Comparison of ENCODE assay signal across 8 cellular contexts in the genomic region with DNA sequence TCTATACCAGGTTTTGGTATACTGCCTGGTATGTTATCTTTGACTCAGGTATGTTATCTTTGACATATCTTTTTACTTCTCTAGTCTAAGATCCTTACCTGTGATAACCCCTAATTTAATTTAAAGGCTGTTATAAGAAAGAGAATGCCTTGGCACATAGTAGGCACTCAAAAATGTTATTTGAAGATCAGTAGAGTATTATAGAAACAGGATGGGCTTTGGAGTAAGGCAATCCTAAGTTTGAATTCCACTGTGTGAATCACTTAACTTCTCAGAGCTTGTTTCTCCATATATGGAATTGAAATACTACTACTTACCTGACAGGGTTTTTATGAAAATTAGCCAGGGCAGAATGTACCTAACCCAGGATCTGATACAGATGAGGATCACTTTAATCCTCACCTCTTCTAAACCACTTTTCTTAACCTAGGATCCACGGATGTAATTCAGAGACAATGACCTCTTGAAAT. TPM values are rescaled to one million over a fixed set of nuclear protein-coding genes. Genes with fewer than 3 reads are reported as not detected.
DNase-seq lines count a peak whose midpoint lies in the region; ATAC-seq, FAIRE-seq and TF ChIP-seq lines count a peak whose summit lies in the region.

No MANE protein-coding gene starts in this region.

- DNase-seq in GM12864 (ENCODE audit: low read depth): no peak
- DNase-seq in M059J (ENCODE audit: low read depth): peak; percentile 67
- DNase-seq in K562 (ENCODE audit: extremely low read depth in 1 of 4, low spot score in 3 of 4): peak in 1 of 4 experiments; percentile 4
- no peak for DNase-seq in left ventricle myocardium inferior
- DNase-seq in activated gamma-delta T cell treated with Interleukin-2 at 50 U/mL for 16 hours: no peak
- DNase-seq in lower leg skin (ENCODE audit: low spot score in 2 of 2): no peak
- DNase-seq in NCI-H2029 treated with DMSO at 0.1 percent for 48 hours (lab: John Stamatoyannopoulos, UW): no peak

- 0% methylated on average over 1 of the region's 1 CpG for WGBS in K562 (ENCODE audit: insufficient coverage, low coverage, missing lambda C conversion rate)
- 33 to 35% methylated on average over 1 of the region's 1 CpG for WGBS in lower leg skin, 2 donors

- no peaks in the 10 kb centered on the region for H3K9me3 Mint-ChIP-seq in nephron

- TF ChIP-seq EP300 in K562 (IDR thresholded peaks at IDR 0.05; ENCODE audit: low read length): no peak

- H3K27ac Mint-ChIP-seq in nephron: peak overlapping the region; percentile 91 to 96 (median 95)

- no peak for ATAC-seq in K562

- intact Hi-C loops in K562 (cut with micrococcal nuclease): no loop called here
- intact Hi-C loops in left ventricle myocardium inferior (cut with micrococcal nuclease): no loop called here
- intact Hi-C loops in lower leg skin (cut with DNase I; ENCODE audit: low total_unique reads): no loop called here

- FAIRE-seq in K562 (lab: Jason Lieb, UNC): no peak

- H3K79me2 ChIP-seq in K562 (ENCODE audit: control insufficient read depth, insufficient read depth, low read length): peaks cover 21% of the 10 kb centered on the region

- H4K20me1 ChIP-seq in K562 (replicated peaks; ENCODE audit: control insufficient read depth, insufficient read depth, low read length): no peaks in the 10 kb centered on the region

- H2AFZ ChIP-seq in K562 (ENCODE audit: low read depth, low read length): 0 out of 2 replicates have a peak overlapping the region, but pooled peaks have one; percentile 96

- peak overlapping the region in 1 of 2 experiments; percentile 92; a peak in 2 of 4 replicates for H3K9ac ChIP-seq in K562 (ENCODE audit: insufficient read depth in 1 of 2, low read depth in 2 of 2, low read length in 2 of 2)

- H3K4me1 ChIP-seq in K562 (replicated peaks in 1 of 2; ENCODE audit: control insufficient read depth in 2 of 2, insufficient read depth in 2 of 2, low read length in 2 of 2): peaks cover 0 to 7% of the 10 kb centered on the region in 2 experiments; a peak in 2 of 5 replicates
- H3K4me1 ChIP-seq in left ventricle myocardium inferior: peaks cover 18% of the 10 kb centered on the region

- CTCF ChIA-PET in K562 (lab: Yijun Ruan, JAX; ENCODE audit: low intra/inter-chr PET ratio): no interaction called here

- TF ChIP-seq RAD21 in K562 (CRISPR knock-in tag; conservative IDR thresholded peaks at IDR 0.05 in 1 of 2, IDR thresholded peaks at IDR 0.05 in 1 of 2): no peak

- H3K9me3 ChIP-seq in K562 (replicated peaks; ENCODE audit: control insufficient read depth, insufficient read depth, low read depth, low read length): no peaks in the 10 kb centered on the region
- no peaks in the 10 kb centered on the region for H3K9me3 ChIP-seq in left ventricle myocardium inferior (replicated peaks)

- no peaks in the 10 kb centered on the region for H3K9me1 ChIP-seq in K562 (ENCODE audit: control insufficient read depth, insufficient read depth, low read length)

- H3K27ac ChIP-seq in K562 (ENCODE audit: extremely low read depth, low read depth, low read length) (peak overlapping the region; percentile 92; the same call in 2 of the 3 replicates), left ventricle myocardium inferior (replicated peaks) (no peak overlapping the region)

- peaks cover 31% of the 10 kb centered on the region for H3K4me1 Mint-ChIP-seq in nephron

- in situ Hi-C loops in K562 (cut with MboI): no loop called here

- H3K4me3 Mint-ChIP-seq in nephron: peak overlapping the region; percentile 93 to 95 (median 95)

- H3K36me3 ChIP-seq in K562 (ENCODE audit: control insufficient read depth, insufficient read depth, low read length) (peaks cover 28% of the 10 kb centered on the region; the same call in 2 of the 3 replicates), left ventricle myocardium inferior (peaks cover 3% of the 10 kb centered on the region)

- peaks cover 4% of the 10 kb centered on the region for H3K36me3 Mint-ChIP-seq in nephron (ENCODE audit: low read depth)

- H3K4me3 ChIP-seq in GM12864 (ENCODE audit: low read depth, low read length) (peak overlapping the region; percentile 62), K562 (peak overlapping the region; percentile 64), left ventricle myocardium inferior (no peak overlapping the region), lower leg skin (ENCODE audit: low read depth, poor library complexity, severe bottlenecking) (no peak overlapping the region)

- H3K27me3 Mint-ChIP-seq in nephron (ENCODE audit: low read depth): no peaks in the 10 kb centered on the region

- TF ChIP-seq POLR2A in K562 (conservative IDR thresholded peaks at IDR 0.05) (no peak), lower leg skin (IDR thresholded peaks at IDR 0.05) (no peak)

- H3K27me3 ChIP-seq in K562 (ENCODE audit: control insufficient read depth in 2 of 2, insufficient read depth in 2 of 2, low read length in 2 of 2): no peaks in the 10 kb centered on the region
- no peaks in the 10 kb centered on the region for H3K27me3 ChIP-seq in left ventricle myocardium inferior (ENCODE audit: low read depth)

- POLR2A ChIA-PET in K562 (lab: Yijun Ruan, JAX): interaction anchor here (0.8 to 3.4 kb wide), 9 partner anchors 8 to 1174 kb away, joined by 3 to 14 read pairs (median 5); no protein-coding TSS in a partner anchor

- BruUV-seq in K562 (replicated peaks; lab: Mats Ljungman, UMichigan): no TSS peak

- TF ChIP-seq CTCF in GM12864 (IDR thresholded peaks at IDR 0.05; ENCODE audit: low read depth, low read length, missing control alignments): no peak
- no peak for TF ChIP-seq CTCF in K562 (IDR thresholded peaks at IDR 0.05 in 2 of 3, conservative IDR thresholded peaks at IDR 0.05 in 1 of 3; ENCODE audit: insufficient read depth in 2 of 3, low read depth in 1 of 3, low read length in 3 of 3)
- TF ChIP-seq CTCF in nephron (IDR thresholded peaks at IDR 0.05; ENCODE audit: unreplicated experiment in 3 of 3): no peak
- no peak for TF ChIP-seq CTCF in left ventricle myocardium inferior (IDR thresholded peaks at IDR 0.05; ENCODE audit: borderline replicate concordance)
- no peak for TF ChIP-seq CTCF in lower leg skin (IDR thresholded peaks at IDR 0.05)

- H3K4me2 ChIP-seq in K562 (ENCODE audit: insufficient read depth, low read length): peak overlapping the region; percentile 89

TF ChIP-seq in K562, 482 proteins besides CTCF, POLR2A, EP300 and RAD21 (continues in another document):
- TF ChIP-seq ZNF75A (CRISPR knock-in tag; IDR thresholded peaks at IDR 0.05): no peak
- TF ChIP-seq EWSR1 (IDR thresholded peaks at IDR 0.05; ENCODE audit: borderline replicate concordance, low read depth, partially characterized antibody): peak; percentile 63
- TF ChIP-seq ELF1 (tag; IDR thresholded peaks at IDR 0.05): 0 out of 2 replicates have a peak, but pooled peaks have one; percentile 21
- no peak for TF ChIP-seq RBM14 (IDR thresholded peaks at IDR 0.05; ENCODE audit: borderline replicate concordance, insufficient read depth, low read depth, low read length)
- TF ChIP-seq IRF2 (CRISPR knock-in tag; IDR thresholded peaks at IDR 0.05): no peak
- 0 out of 2 replicates have a peak, but pooled peaks have one; percentile 50 for TF ChIP-seq ZKSCAN1 (IDR thresholded peaks at IDR 0.05; ENCODE audit: low read depth, low read length)
- TF ChIP-seq ETV1 (tag; conservative IDR thresholded peaks at IDR 0.05; ENCODE audit: low read depth): no peak

RNA-seq across cellular contexts. Expression of gene BRIP1, which starts 1.2 kb away (rescaled TPM):
- total RNA-seq in M059J (2014; rRNA removed; shearing (Covaris generic)): 13.2 and 20.8 TPM in 2 replicates
- total RNA-seq in K562 (2011; cell fraction: chromatin; rRNA removed; ENCODE audit: low replicate concordance): 43.6 and 131 TPM in 2 replicates
- total RNA-seq in K562 (2011; cell fraction: nucleolus; rRNA removed): 15.2 and 23.4 TPM in 2 replicates
- total RNA-seq in K562 (2011; cell fraction: nucleoplasm; rRNA removed): 46.1 and 76.3 TPM in 2 replicates
- total RNA-seq in K562 (2014; rRNA removed): 10.3 and 11.0 TPM in 2 replicates
- total RNA-seq in K562 (2014; rRNA removed; fragmentation: Illumina TruSeq; extraction: Trizol): 16.8 and 18.6 TPM in 2 replicates
- total RNA-seq in K562 (2015; rRNA removed; fragmentation: Illumina TruSeq; extraction: Trizol): 14.9 and 17.5 TPM in 2 replicates
- total RNA-seq in K562 (2021): 9.7 and 11.7 TPM in 2 replicates
- 14.4 and 17.4 TPM in 2 replicates for polyA plus RNA-seq in K562 (2011; rRNA removed)
- 1.9 and 5.6 TPM in 2 replicates for polyA plus RNA-seq in K562 (2011; cell fraction: cytosol; rRNA removed)
- polyA plus RNA-seq in K562 (2011; cell fraction: nucleus; rRNA removed): 11.9 and 18.2 TPM in 2 replicates
- polyA plus RNA-seq in K562 (2012): 5.3 and 6.3 TPM in 2 replicates
- polyA plus RNA-seq in K562 (2014; fragmentation: Illumina TruSeq; extraction: Trizol): 10.1 and 10.3 TPM in 2 replicates
- polyA plus RNA-seq in K562 (2014; fragmentation: Nextera tagmentation; extraction: Ambion mirVana): 1 to 10 TPM; 2.4 to 3.6 TPM
- 9.1 and 11.2 TPM in 2 replicates for polyA plus RNA-seq in K562 (2014; rRNA removed)
- 55.1 and 57.7 TPM in 2 replicates for polyA minus RNA-seq in K562 (2011; rRNA and poly(A)+ RNA removed)
- 7.3 and 9.8 TPM in 2 replicates for polyA minus RNA-seq in K562 (2011; cell fraction: cytosol; rRNA and poly(A)+ RNA removed)
- polyA minus RNA-seq in K562 (2011; cell fraction: nucleus; rRNA and poly(A)+ RNA removed): 28.5 and 46.5 TPM in 2 replicates
- total RNA-seq in left ventricle myocardium inferior: 0.22 TPM
- 1 to 10 TPM in 2 of 4 donors, under 1 TPM in 2; 0.80 to 2.4 (median 0.93) TPM for total RNA-seq in lower leg skin

Comparison
In these comparisons a context has a peak if more than half of its experiments do, and no peak if none do; other contexts are left out.
1. H3K4me3 ChIP-seq: peak in GM12864 (single experiment) and K562 (single experiment); none in left ventricle myocardium inferior (single experiment) and lower leg skin (single experiment).